Comparison of ENCODE assay signal across 18 cellular contexts in the genomic region with DNA sequence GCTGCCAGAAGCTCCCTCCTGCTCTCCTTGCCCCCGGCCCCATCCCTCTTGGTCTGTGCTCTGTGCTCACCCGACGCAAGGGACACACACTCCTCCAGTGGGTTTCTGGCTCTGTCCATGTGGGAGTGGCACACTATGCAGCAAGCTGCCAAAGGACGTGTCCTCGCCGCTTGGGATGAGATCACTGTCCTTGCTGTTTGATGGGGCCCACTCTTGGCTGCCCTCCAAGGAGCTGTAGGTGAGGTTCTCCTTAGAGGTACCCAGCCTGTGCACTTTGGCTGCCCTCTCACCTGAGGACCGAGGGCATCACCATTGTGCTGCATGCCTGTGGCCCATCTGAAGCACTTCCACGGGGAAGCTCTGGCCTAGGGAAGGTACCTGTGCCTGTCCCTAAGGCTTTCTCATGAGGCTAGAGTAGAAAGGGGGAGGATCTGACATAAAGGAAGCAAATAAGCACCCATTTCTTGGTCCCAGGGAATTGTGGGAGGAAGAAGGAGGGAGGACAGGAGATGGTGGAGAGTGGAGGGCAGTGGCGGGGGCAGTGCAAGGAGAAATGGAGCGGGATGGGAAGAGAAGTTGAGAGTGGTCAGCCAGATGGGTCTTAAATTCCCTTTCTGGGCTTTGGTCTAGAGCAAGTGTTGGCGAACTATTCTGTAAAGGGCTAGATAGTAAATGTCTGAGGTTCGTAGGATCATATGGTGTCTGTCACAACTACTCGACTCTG. TPM values are rescaled to one million over a fixed set of nuclear protein-coding genes. Genes with fewer than 3 reads are reported as not detected.
DNase-seq lines count a peak whose midpoint lies in the region; ATAC-seq lines count a peak whose summit lies in the region.
"Had no signal": no experiment of that assay in that cellular context is flagged by ENCODE, and none has a peak within 500 bp of the region (broad histone marks: within the 10 kb centered on the region; RNA-seq: fewer than 3 reads in every experiment).

No MANE protein-coding gene starts in this region.

- H3K4me3 ChIP-seq in adipocyte (ENCODE audit: low read length), result no peak overlapping the region
- H3K4me3 ChIP-seq: ascending aorta, MG63, smooth muscle cell, uterus had no signal

- peaks cover 37% of the 10 kb centered on the region for H3K4me1 ChIP-seq in adipocyte (ENCODE audit: control insufficient read depth, insufficient read depth, low read length)
- H3K4me1 ChIP-seq: ascending aorta, uterus had no signal

- intact Hi-C loops in activated CD4-positive, alpha-beta T cell treated with anti-CD3 and anti-CD28 coated beads, Interleukin-2, amount 10 ng/mL, durations not matched to agents 24 days and 14 days (cut with micrococcal nuclease), result loop anchor here (2.0 to 5.0 kb wide), 2 partner anchors 119 to 133 kb away; partner anchors contain the start of gene RNF141
- intact Hi-C loops in left cardiac atrium (cut with DNase I), result loop anchor here in 1 of 2 donors (2.0 to 10.0 kb wide), 2 partner anchors 247 to 323 kb away; no protein-coding TSS in a partner anchor

- H3K36me3 ChIP-seq in adipocyte (ENCODE audit: control insufficient read depth, insufficient read depth, low read length, severe bottlenecking), result peaks cover 5% of the 10 kb centered on the region
- H3K36me3 ChIP-seq: ascending aorta, MG63, uterus had no signal

- ATAC-seq in left cardiac atrium, result peak; percentile 51 to 77
- ATAC-seq in stimulated activated effector memory CD8-positive, alpha-beta T cell treated with anti-CD3 and anti-CD28 coated beads, Interleukin-12 subunit alpha, Interleukin-12 subunit beta, amount 100 ng/mL, for 72 hours, result no peak

- peak overlapping the region; percentile 44 for H3K9ac ChIP-seq in adipocyte (ENCODE audit: low read length)

- H3K9me3 ChIP-seq in adipocyte (ENCODE audit: control insufficient read depth, low read length), result no peaks in the 10 kb centered on the region
- H3K9me3 ChIP-seq: ascending aorta, MG63, uterus had no signal

- H3K36me3 Mint-ChIP-seq in activated CD4-positive, alpha-beta T cell treated with anti-CD3 and anti-CD28 coated beads, Interleukin-2, amount 10 ng/mL, durations not matched to agents 24 days and 14 days (ENCODE audit: low read depth), result no peaks in the 10 kb centered on the region
- H3K36me3 Mint-ChIP-seq in stimulated activated effector memory CD8-positive, alpha-beta T cell treated with anti-CD3 and anti-CD28 coated beads, Interleukin-12 subunit alpha, Interleukin-12 subunit beta, amount 100 ng/mL, for 72 hours, result no peaks in the 10 kb centered on the region
- H3K36me3 Mint-ChIP-seq: naive thymus-derived CD4-positive, alpha-beta T cell had no signal

- DNase-seq in activated CD4-positive, alpha-beta T cell treated with anti-CD3 and anti-CD28 coated beads, Interleukin-2, amount 10 ng/mL, durations not matched to agents 24 days and 14 days, result peak; percentile 52
- DNase-seq in activated CD4-positive, alpha-beta T cell treated with anti-CD3 and anti-CD28 coated beads for 1 hour, result no peak
- no peak for DNase-seq in adipocyte (ENCODE audit: low read depth)
- peak; percentile 60 for DNase-seq in left cardiac atrium
- no peak for DNase-seq in stimulated activated effector memory CD8-positive, alpha-beta T cell treated with anti-CD3 and anti-CD28 coated beads, Interleukin-12 subunit alpha, Interleukin-12 subunit beta, amount 100 ng/mL, for 72 hours (ENCODE audit: low spot score in 2 of 2)
- DNase-seq in NCI-H146 (lab: John Stamatoyannopoulos, UW), result no peak
- DNase-seq in pons (ENCODE audit: low spot score), result no peak
- DNase-seq in hypothalamus (lab: John Stamatoyannopoulos, UW), result no peak
- DNase-seq: activated CD4-positive, alpha-beta T cell treated with anti-CD3 and anti-CD28 coated beads, Interleukin-2, amount 50 U/mL, for 48 hours; activated naive CD4-positive, alpha-beta T cell treated with anti-CD3 and anti-CD28 coated beads for 36 hours; MG63; naive thymus-derived CD4-positive, alpha-beta T cell; NCI-H1694; stimulated activated CD4-positive, alpha-beta T cell treated with anti-CD3 and anti-CD28 coated beads, Interleukin-4, amount 100 ng/mL, for 4 hours; uterus had no signal

- peaks cover 10% of the 10 kb centered on the region for H3K27me3 Mint-ChIP-seq in activated CD4-positive, alpha-beta T cell treated with anti-CD3 and anti-CD28 coated beads, Interleukin-2, amount 10 ng/mL, durations not matched to agents 24 days and 14 days

- no peak overlapping the region for H3K27ac Mint-ChIP-seq in activated CD4-positive, alpha-beta T cell treated with anti-CD3 and anti-CD28 coated beads, Interleukin-2, amount 10 ng/mL, durations not matched to agents 24 days and 14 days
- peak overlapping the region; percentile 35 for H3K27ac Mint-ChIP-seq in stimulated activated effector memory CD8-positive, alpha-beta T cell treated with anti-CD3 and anti-CD28 coated beads, Interleukin-12 subunit alpha, Interleukin-12 subunit beta, amount 100 ng/mL, for 72 hours
- H3K27ac Mint-ChIP-seq: activated naive CD4-positive, alpha-beta T cell treated with anti-CD3 and anti-CD28 coated beads for 36 hours; progenitor cell of endocrine pancreas had no signal

- no peaks in the 10 kb centered on the region for H3K9me3 Mint-ChIP-seq in activated CD4-positive, alpha-beta T cell treated with anti-CD3 and anti-CD28 coated beads, Interleukin-2, amount 10 ng/mL, durations not matched to agents 24 days and 14 days
- H3K9me3 Mint-ChIP-seq in stimulated activated effector memory CD8-positive, alpha-beta T cell treated with anti-CD3 and anti-CD28 coated beads, Interleukin-12 subunit alpha, Interleukin-12 subunit beta, amount 100 ng/mL, for 72 hours, result no peaks in the 10 kb centered on the region
- H3K9me3 Mint-ChIP-seq: activated naive CD4-positive, alpha-beta T cell treated with anti-CD3 and anti-CD28 coated beads for 36 hours; naive thymus-derived CD4-positive, alpha-beta T cell had no signal

- H3K4me3 Mint-ChIP-seq in activated CD4-positive, alpha-beta T cell treated with anti-CD3 and anti-CD28 coated beads, Interleukin-2, amount 10 ng/mL, durations not matched to agents 24 days and 14 days, result no peak overlapping the region
- H3K4me3 Mint-ChIP-seq in stimulated activated effector memory CD8-positive, alpha-beta T cell treated with anti-CD3 and anti-CD28 coated beads, Interleukin-12 subunit alpha, Interleukin-12 subunit beta, amount 100 ng/mL, for 72 hours, result no peak overlapping the region
- H3K4me3 Mint-ChIP-seq: activated naive CD4-positive, alpha-beta T cell treated with anti-CD3 and anti-CD28 coated beads for 36 hours; naive thymus-derived CD4-positive, alpha-beta T cell had no signal

- no peaks in the 10 kb centered on the region for H3K27me3 ChIP-seq in adipocyte (replicated peaks; ENCODE audit: control insufficient read depth, insufficient read depth, low read length)
- H3K27me3 ChIP-seq: ascending aorta, MG63, uterus had no signal

- H3K4me1 Mint-ChIP-seq in activated CD4-positive, alpha-beta T cell treated with anti-CD3 and anti-CD28 coated beads, Interleukin-2, amount 10 ng/mL, durations not matched to agents 24 days and 14 days, result peaks cover 18% of the 10 kb centered on the region
- peaks cover 13% of the 10 kb centered on the region for H3K4me1 Mint-ChIP-seq in stimulated activated effector memory CD8-positive, alpha-beta T cell treated with anti-CD3 and anti-CD28 coated beads, Interleukin-12 subunit alpha, Interleukin-12 subunit beta, amount 100 ng/mL, for 72 hours

RNA-seq across cellular contexts. Expression of gene AMPD3, which starts 47.2 kb away (rescaled TPM):
- total RNA-seq in activated CD4-positive, alpha-beta T cell treated with anti-CD3 and anti-CD28 coated beads, Interleukin-2, amount 10 ng/mL, durations not matched to agents 24 days and 14 days, result 14.5 and 18.3 TPM in 2 replicates
- 1 to 10 TPM; 4.4 to 4.7 TPM for total RNA-seq in left cardiac atrium

Comparison
In these comparisons a context has a peak if more than half of its experiments do, and no peak if none do; other contexts are left out.
1. DNase-seq: peak in activated CD4-positive, alpha-beta T cell treated with anti-CD3 and anti-CD28 coated beads, Interleukin-2, amount 10 ng/mL, durations not matched to agents 24 days and 14 days (single experiment) and left cardiac atrium (single experiment); none in activated CD4-positive, alpha-beta T cell treated with anti-CD3 and anti-CD28 coated beads for 1 hour (single experiment), adipocyte (single experiment), stimulated activated effector memory CD8-positive, alpha-beta T cell treated with anti-CD3 and anti-CD28 coated beads, Interleukin-12 subunit alpha, Interleukin-12 subunit beta, amount 100 ng/mL, for 72 hours (0 of 2), NCI-H146 (single experiment), pons (single experiment) and hypothalamus (0 of 51).